1 cellular context compared by ENCODE assay signal in the genomic region with DNA sequence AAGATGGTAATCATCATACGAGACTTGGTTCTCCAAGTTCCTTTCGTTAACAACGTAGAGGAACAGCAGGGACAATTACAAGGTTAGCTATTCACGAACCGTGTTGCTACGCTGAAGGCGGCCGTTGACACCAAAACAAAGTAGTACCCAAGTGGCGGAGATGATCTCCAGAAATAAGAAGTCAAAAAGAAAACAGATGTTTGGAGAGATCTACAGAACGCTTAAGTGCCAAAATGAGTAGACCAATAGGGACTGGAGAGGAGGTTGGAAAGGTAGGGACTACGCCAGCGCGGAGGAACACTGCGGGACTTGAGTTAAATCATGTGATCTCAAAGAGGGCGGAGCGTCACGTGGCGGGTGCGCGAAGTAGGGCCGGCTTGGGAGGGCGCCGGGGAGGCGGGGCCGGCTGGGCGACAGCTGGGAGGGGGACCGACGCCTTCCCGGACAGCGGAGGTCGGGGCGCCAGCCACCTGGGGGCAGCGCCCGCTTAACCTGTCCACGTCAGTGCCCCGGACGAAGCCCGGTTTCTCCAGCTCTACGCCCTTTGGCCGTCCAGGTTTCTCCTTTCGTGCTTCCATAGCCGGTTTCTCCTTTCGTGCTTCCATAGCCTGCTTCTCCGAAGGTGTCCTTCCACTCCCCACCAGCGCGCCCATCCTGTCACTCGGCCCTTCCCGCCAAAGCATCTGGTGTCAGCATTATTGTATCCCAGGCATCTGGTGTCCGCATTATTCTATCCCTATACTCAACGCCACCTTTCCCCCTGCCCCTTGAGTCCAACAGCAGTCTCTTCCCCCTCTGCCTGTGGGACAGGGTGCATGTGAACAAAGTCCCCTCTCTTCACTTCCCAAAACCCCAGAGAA.
A peak's percentile ranks its signal among the peaks of the same experiment; 100 is the strongest.
TF ChIP-seq lines count a peak whose summit lies in the region.

No MANE protein-coding gene starts in this region.

TF ChIP-seq in A549, 52 proteins besides CTCF, POLR2A, EP300 and RAD21 (continued from another document):
- TF ChIP-seq, protein P1, sequence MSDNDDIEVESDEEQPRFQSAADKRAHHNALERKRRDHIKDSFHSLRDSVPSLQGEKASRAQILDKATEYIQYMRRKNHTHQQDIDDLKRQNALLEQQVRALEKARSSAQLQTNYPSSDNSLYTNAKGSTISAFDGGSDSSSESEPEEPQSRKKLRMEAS (IDR thresholded peaks at IDR 0.05) = peak; percentile 95
- TF ChIP-seq HOXA7 (CRISPR knock-in tag; IDR thresholded peaks at IDR 0.05) = peak; percentile 13; the same call in 1 of the 2 replicates
- TF ChIP-seq, protein P2, sequence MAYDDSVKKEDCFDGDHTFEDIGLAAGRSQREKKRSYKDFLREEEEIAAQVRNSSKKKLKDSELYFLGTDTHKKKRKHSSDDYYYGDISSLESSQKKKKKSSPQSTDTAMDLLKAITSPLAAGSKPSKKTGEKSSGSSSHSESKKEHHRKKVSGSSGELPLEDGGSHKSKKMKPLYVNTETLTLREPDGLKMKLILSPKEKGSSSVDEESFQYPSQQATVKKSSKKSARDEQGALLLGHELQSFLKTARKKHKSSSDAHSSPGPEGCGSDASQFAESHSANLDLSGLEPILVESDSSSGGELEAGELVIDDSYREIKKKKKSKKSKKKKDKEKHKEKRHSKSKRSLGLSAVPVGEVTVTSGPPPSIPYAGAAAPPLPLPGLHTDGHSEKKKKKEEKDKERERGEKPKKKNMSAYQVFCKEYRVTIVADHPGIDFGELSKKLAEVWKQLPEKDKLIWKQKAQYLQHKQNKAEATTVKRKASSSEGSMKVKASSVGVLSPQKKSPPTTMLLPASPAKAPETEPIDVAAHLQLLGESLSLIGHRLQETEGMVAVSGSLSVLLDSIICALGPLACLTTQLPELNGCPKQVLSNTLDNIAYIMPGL (CRISPR knock-in tag; IDR thresholded peaks at IDR 0.05; ENCODE audit: borderline replicate concordance) = no peak
- TF ChIP-seq POLR2AphosphoS2 (conservative IDR thresholded peaks at IDR 0.05; ENCODE audit: low read length) = peak; percentile 65; the same call in 1 of the 2 replicates
- no peak for TF ChIP-seq KDM1A (IDR thresholded peaks at IDR 0.05; ENCODE audit: low read depth)
- peak; percentile 84 for TF ChIP-seq CHD2 (IDR thresholded peaks at IDR 0.05; ENCODE audit: low read length, partially characterized antibody)
- TF ChIP-seq BHLHE40 (IDR thresholded peaks at IDR 0.05; ENCODE audit: low read depth, low read length) = peak; percentile 62
- no peak for TF ChIP-seq HOXB13 (CRISPR knock-in tag; IDR thresholded peaks at IDR 0.05; ENCODE audit: low read depth)
- TF ChIP-seq ESRRA (IDR thresholded peaks at IDR 0.05; ENCODE audit: borderline replicate concordance, low read length) = 0 out of 2 replicates have a peak, but pooled peaks have one; percentile 21
- 0 out of 2 replicates have a peak, but pooled peaks have one; percentile 19 for TF ChIP-seq PHF8 (IDR thresholded peaks at IDR 0.05; ENCODE audit: borderline replicate concordance, low read depth)
- TF ChIP-seq RNF2 (IDR thresholded peaks at IDR 0.05; ENCODE audit: borderline replicate concordance, low read depth) = no peak
- no peak for TF ChIP-seq RCOR1 (IDR thresholded peaks at IDR 0.05; ENCODE audit: low read depth, low read length)
- TF ChIP-seq, protein P3, sequence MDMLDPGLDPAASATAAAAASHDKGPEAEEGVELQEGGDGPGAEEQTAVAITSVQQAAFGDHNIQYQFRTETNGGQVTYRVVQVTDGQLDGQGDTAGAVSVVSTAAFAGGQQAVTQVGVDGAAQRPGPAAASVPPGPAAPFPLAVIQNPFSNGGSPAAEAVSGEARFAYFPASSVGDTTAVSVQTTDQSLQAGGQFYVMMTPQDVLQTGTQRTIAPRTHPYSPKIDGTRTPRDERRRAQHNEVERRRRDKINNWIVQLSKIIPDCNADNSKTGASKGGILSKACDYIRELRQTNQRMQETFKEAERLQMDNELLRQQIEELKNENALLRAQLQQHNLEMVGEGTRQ (IDR thresholded peaks at IDR 0.05) = peak; percentile 99
- 0 out of 2 replicates have a peak, but pooled peaks have one; percentile 48 for TF ChIP-seq RARB (CRISPR knock-in tag; IDR thresholded peaks at IDR 0.05)
- no peak for TF ChIP-seq JUNB (IDR thresholded peaks at IDR 0.05)
- TF ChIP-seq, protein P4, sequence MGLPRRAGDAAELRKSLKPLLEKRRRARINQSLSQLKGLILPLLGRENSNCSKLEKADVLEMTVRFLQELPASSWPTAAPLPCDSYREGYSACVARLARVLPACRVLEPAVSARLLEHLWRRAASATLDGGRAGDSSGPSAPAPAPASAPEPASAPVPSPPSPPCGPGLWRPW (IDR thresholded peaks at IDR 0.05) = no peak
- TF ChIP-seq, protein P5, sequence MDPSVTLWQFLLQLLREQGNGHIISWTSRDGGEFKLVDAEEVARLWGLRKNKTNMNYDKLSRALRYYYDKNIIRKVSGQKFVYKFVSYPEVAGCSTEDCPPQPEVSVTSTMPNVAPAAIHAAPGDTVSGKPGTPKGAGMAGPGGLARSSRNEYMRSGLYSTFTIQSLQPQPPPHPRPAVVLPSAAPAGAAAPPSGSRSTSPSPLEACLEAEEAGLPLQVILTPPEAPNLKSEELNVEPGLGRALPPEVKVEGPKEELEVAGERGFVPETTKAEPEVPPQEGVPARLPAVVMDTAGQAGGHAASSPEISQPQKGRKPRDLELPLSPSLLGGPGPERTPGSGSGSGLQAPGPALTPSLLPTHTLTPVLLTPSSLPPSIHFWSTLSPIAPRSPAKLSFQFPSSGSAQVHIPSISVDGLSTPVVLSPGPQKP (IDR thresholded peaks at IDR 0.05; ENCODE audit: low read depth, low read length) = no peak
- TF ChIP-seq ZFP36 (IDR thresholded peaks at IDR 0.05; ENCODE audit: borderline replicate concordance, partially characterized antibody) = peak; percentile 24
- peak; percentile 92 to 96 for TF ChIP-seq JUN (IDR thresholded peaks at IDR 0.05)
- TF ChIP-seq KDM5A (IDR thresholded peaks at IDR 0.05) = peak; percentile 74
- no peak for TF ChIP-seq CHD4 (IDR thresholded peaks at IDR 0.05; ENCODE audit: borderline replicate concordance)
- TF ChIP-seq, protein P6, sequence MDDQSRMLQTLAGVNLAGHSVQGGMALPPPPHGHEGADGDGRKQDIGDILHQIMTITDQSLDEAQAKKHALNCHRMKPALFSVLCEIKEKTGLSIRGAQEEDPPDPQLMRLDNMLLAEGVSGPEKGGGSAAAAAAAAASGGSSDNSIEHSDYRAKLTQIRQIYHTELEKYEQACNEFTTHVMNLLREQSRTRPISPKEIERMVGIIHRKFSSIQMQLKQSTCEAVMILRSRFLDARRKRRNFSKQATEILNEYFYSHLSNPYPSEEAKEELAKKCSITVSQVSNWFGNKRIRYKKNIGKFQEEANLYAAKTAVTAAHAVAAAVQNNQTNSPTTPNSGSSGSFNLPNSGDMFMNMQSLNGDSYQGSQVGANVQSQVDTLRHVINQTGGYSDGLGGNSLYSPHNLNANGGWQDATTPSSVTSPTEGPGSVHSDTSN (IDR thresholded peaks at IDR 0.05) = peak; percentile 99
- TF ChIP-seq, protein P7, sequence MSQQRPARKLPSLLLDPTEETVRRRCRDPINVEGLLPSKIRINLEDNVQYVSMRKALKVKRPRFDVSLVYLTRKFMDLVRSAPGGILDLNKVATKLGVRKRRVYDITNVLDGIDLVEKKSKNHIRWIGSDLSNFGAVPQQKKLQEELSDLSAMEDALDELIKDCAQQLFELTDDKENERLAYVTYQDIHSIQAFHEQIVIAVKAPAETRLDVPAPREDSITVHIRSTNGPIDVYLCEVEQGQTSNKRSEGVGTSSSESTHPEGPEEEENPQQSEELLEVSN (IDR thresholded peaks at IDR 0.05; ENCODE audit: borderline replicate concordance, low read depth) = peak; percentile 70
- TF ChIP-seq EHF (CRISPR knock-in tag; IDR thresholded peaks at IDR 0.05) = no peak
- TF ChIP-seq FOSB (CRISPR knock-in tag; IDR thresholded peaks at IDR 0.05) = peak; percentile 39; the same call in 1 of the 2 replicates
- no peak for TF ChIP-seq ZSCAN20 (CRISPR knock-in tag; IDR thresholded peaks at IDR 0.05)
- TF ChIP-seq, protein P8, sequence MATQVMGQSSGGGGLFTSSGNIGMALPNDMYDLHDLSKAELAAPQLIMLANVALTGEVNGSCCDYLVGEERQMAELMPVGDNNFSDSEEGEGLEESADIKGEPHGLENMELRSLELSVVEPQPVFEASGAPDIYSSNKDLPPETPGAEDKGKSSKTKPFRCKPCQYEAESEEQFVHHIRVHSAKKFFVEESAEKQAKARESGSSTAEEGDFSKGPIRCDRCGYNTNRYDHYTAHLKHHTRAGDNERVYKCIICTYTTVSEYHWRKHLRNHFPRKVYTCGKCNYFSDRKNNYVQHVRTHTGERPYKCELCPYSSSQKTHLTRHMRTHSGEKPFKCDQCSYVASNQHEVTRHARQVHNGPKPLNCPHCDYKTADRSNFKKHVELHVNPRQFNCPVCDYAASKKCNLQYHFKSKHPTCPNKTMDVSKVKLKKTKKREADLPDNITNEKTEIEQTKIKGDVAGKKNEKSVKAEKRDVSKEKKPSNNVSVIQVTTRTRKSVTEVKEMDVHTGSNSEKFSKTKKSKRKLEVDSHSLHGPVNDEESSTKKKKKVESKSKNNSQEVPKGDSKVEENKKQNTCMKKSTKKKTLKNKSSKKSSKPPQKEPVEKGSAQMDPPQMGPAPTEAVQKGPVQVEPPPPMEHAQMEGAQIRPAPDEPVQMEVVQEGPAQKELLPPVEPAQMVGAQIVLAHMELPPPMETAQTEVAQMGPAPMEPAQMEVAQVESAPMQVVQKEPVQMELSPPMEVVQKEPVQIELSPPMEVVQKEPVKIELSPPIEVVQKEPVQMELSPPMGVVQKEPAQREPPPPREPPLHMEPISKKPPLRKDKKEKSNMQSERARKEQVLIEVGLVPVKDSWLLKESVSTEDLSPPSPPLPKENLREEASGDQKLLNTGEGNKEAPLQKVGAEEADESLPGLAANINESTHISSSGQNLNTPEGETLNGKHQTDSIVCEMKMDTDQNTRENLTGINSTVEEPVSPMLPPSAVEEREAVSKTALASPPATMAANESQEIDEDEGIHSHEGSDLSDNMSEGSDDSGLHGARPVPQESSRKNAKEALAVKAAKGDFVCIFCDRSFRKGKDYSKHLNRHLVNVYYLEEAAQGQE (IDR thresholded peaks at IDR 0.05) = peak; percentile 39; the same call in 1 of the 2 replicates
- peak; percentile 57; the same call in 1 of the 2 replicates for TF ChIP-seq GATA3 (IDR thresholded peaks at IDR 0.05; ENCODE audit: borderline replicate concordance)
- no peak for TF ChIP-seq CBX8 (IDR thresholded peaks at IDR 0.05)
- no peak for TF ChIP-seq SREBF2 (IDR thresholded peaks at IDR 0.05)
- TF ChIP-seq FOSL2 (IDR thresholded peaks at IDR 0.05) = no peak
- peak; percentile 42 for TF ChIP-seq FOSL2 (CRISPR knock-in tag; IDR thresholded peaks at IDR 0.05)
- TF ChIP-seq HOXB5 (CRISPR knock-in tag; IDR thresholded peaks at IDR 0.05) = no peak; the same call in 1 of the 2 replicates
- TF ChIP-seq ZC3H11A (IDR thresholded peaks at IDR 0.05) = no peak
- TF ChIP-seq FOXS1 (CRISPR knock-in tag; IDR thresholded peaks at IDR 0.05) = no peak
- TF ChIP-seq TFCP2L1 (CRISPR knock-in tag; IDR thresholded peaks at IDR 0.05) = no peak
- peak; percentile 68; the same call in 1 of the 2 replicates for TF ChIP-seq NPAS2 (CRISPR knock-in tag; IDR thresholded peaks at IDR 0.05; ENCODE audit: borderline replicate concordance)
- TF ChIP-seq CEBPB (IDR thresholded peaks at IDR 0.05) = peak in 1 of 2 experiments; percentile 26; a peak in 1 of 4 replicates
- TF ChIP-seq SMC3 (IDR thresholded peaks at IDR 0.05) = peak; percentile 29; the same call in 2 of the 3 replicates
- TF ChIP-seq NR3C1 (IDR thresholded peaks at IDR 0.05) = no peak
- peak; percentile 92; the same call in 1 of the 2 replicates for TF ChIP-seq MAZ (IDR thresholded peaks at IDR 0.05; ENCODE audit: borderline replicate concordance, low read depth, low read length)
- TF ChIP-seq HEYL (CRISPR knock-in tag; IDR thresholded peaks at IDR 0.05) = no peak
- TF ChIP-seq ZNF302 (CRISPR knock-in tag; IDR thresholded peaks at IDR 0.05) = no peak
- peak; percentile 71 for TF ChIP-seq MAFK (IDR thresholded peaks at IDR 0.05; ENCODE audit: partially characterized antibody)
- TF ChIP-seq CBX2 (IDR thresholded peaks at IDR 0.05; ENCODE audit: borderline replicate concordance, low read depth) = no peak
- 0 out of 2 replicates have a peak, but pooled peaks have one; percentile 17 for TF ChIP-seq HDAC2 (IDR thresholded peaks at IDR 0.05)
TF ChIP-seq in A549: peak in this region for 26.
